ENCODE assay signal across 13 cellular contexts in genomic region chr14:99234366-99234765, GRCh38. TPM values are rescaled to one million over a fixed set of nuclear protein-coding genes. Genes with fewer than 3 reads are reported as not detected.
DNase-seq lines count a peak whose midpoint lies in the region; ATAC-seq and TF ChIP-seq lines count a peak whose summit lies in the region.
"Had no signal": no experiment of that assay in that cellular context is flagged by ENCODE, and none has a peak within 500 bp of the region (broad histone marks: within the 10 kb centered on the region; RNA-seq: fewer than 3 reads in every experiment).

No MANE protein-coding gene starts in this region.

- H3K4me1 Mint-ChIP-seq in activated T-cell treated with anti-CD3 and anti-CD28 coated beads, Interleukin-2, amount 50 U/mL, for 24 hours (ENCODE audit: low read depth), result peaks cover 97% of the 10 kb centered on the region
- peaks cover 95% of the 10 kb centered on the region for H3K4me1 Mint-ChIP-seq in activated CD8-positive, alpha-beta T cell treated with anti-CD3 and anti-CD28 coated beads, Interleukin-2, amount 10 ng/mL, durations not matched to agents 7 days and 5 days (ENCODE audit: low read depth)
- H3K4me1 Mint-ChIP-seq in stimulated activated naive CD8-positive, alpha-beta T cell treated with anti-CD3 and anti-CD28 coated beads, Interleukin-15, amount 100 ng/mL, for 72 hours, result peaks cover 98% of the 10 kb centered on the region
- H3K4me1 Mint-ChIP-seq in progenitor cell of endocrine pancreas (ENCODE audit: low read depth), result peaks cover 14% of the 10 kb centered on the region

- no peak overlapping the region for H3K27ac ChIP-seq in left ventricle myocardium inferior (replicated peaks)
- H3K27ac ChIP-seq: HL-60 had no signal

- POLR2A ChIA-PET in activated CD8-positive, alpha-beta T cell treated with anti-CD3 and anti-CD28 coated beads, Interleukin-2, amount 10 ng/mL, durations not matched to agents 7 days and 5 days (lab: Charles Lee), result interaction anchor here (0.7 to 28.3 kb wide), 10 partner anchors 7 to 51 kb away, joined by 3 to 767 read pairs (median 6); partner anchors contain the start of gene BCL11B

- no peaks in the 10 kb centered on the region for H3K9me3 Mint-ChIP-seq in activated T-cell treated with anti-CD3 and anti-CD28 coated beads, Interleukin-2, amount 50 U/mL, for 24 hours
- no peaks in the 10 kb centered on the region for H3K9me3 Mint-ChIP-seq in activated CD8-positive, alpha-beta T cell treated with anti-CD3 and anti-CD28 coated beads, Interleukin-2, amount 10 ng/mL, durations not matched to agents 7 days and 5 days (ENCODE audit: insufficient read depth)
- no peaks in the 10 kb centered on the region for H3K9me3 Mint-ChIP-seq in stimulated activated naive CD8-positive, alpha-beta T cell treated with anti-CD3 and anti-CD28 coated beads, Interleukin-15, amount 100 ng/mL, for 72 hours
- H3K9me3 Mint-ChIP-seq in progenitor cell of endocrine pancreas (ENCODE audit: low read depth), result no peaks in the 10 kb centered on the region

- H3K36me3 Mint-ChIP-seq in activated T-cell treated with anti-CD3 and anti-CD28 coated beads, Interleukin-2, amount 50 U/mL, for 24 hours (ENCODE audit: low read depth), result peaks cover 72% of the 10 kb centered on the region
- H3K36me3 Mint-ChIP-seq in activated CD8-positive, alpha-beta T cell treated with anti-CD3 and anti-CD28 coated beads, Interleukin-2, amount 10 ng/mL, durations not matched to agents 7 days and 5 days (ENCODE audit: low read depth), result peaks cover 79% of the 10 kb centered on the region
- no peaks in the 10 kb centered on the region for H3K36me3 Mint-ChIP-seq in progenitor cell of endocrine pancreas (ENCODE audit: insufficient read depth)

- TF ChIP-seq CTCF in progenitor cell of endocrine pancreas (IDR thresholded peaks at IDR 0.05; ENCODE audit: unreplicated experiment), result no peak
- no peak for TF ChIP-seq CTCF in left ventricle myocardium inferior (IDR thresholded peaks at IDR 0.05; ENCODE audit: borderline replicate concordance)

- H3K27ac Mint-ChIP-seq in activated T-cell treated with anti-CD3 and anti-CD28 coated beads, Interleukin-2, amount 50 U/mL, for 24 hours, result peak overlapping the region; percentile 97
- H3K27ac Mint-ChIP-seq in activated CD8-positive, alpha-beta T cell treated with anti-CD3 and anti-CD28 coated beads, Interleukin-2, amount 10 ng/mL, durations not matched to agents 7 days and 5 days, result peak overlapping the region; percentile 98
- peak overlapping the region; percentile 34 to 97 for H3K27ac Mint-ChIP-seq in stimulated activated naive CD8-positive, alpha-beta T cell treated with anti-CD3 and anti-CD28 coated beads, Interleukin-15, amount 100 ng/mL, for 72 hours
- H3K27ac Mint-ChIP-seq in progenitor cell of endocrine pancreas, result no peak overlapping the region

- no peaks in the 10 kb centered on the region for H3K36me3 ChIP-seq in left ventricle myocardium inferior
- H3K36me3 ChIP-seq: HAP-1 had no signal

- H3K9me3 ChIP-seq in iPS-18c (ENCODE audit: control insufficient read depth, insufficient read depth, low read length) (no peaks in the 10 kb centered on the region), left ventricle myocardium inferior (replicated peaks) (peaks cover 27% of the 10 kb centered on the region)
- H3K9me3 ChIP-seq: HAP-1 had no signal

- H3K27me3 Mint-ChIP-seq in activated T-cell treated with anti-CD3 and anti-CD28 coated beads, Interleukin-2, amount 50 U/mL, for 24 hours, result no peaks in the 10 kb centered on the region
- no peaks in the 10 kb centered on the region for H3K27me3 Mint-ChIP-seq in activated CD8-positive, alpha-beta T cell treated with anti-CD3 and anti-CD28 coated beads, Interleukin-2, amount 10 ng/mL, durations not matched to agents 7 days and 5 days (ENCODE audit: low read depth)
- no peaks in the 10 kb centered on the region for H3K27me3 Mint-ChIP-seq in stimulated activated naive CD8-positive, alpha-beta T cell treated with anti-CD3 and anti-CD28 coated beads, Interleukin-15, amount 100 ng/mL, for 72 hours
- peaks cover 27% of the 10 kb centered on the region for H3K27me3 Mint-ChIP-seq in progenitor cell of endocrine pancreas

- no peaks in the 10 kb centered on the region for H3K4me1 ChIP-seq in left ventricle myocardium inferior
- H3K4me1 ChIP-seq: HAP-1 had no signal

- H3K4me3 Mint-ChIP-seq in activated T-cell treated with anti-CD3 and anti-CD28 coated beads, Interleukin-2, amount 50 U/mL, for 24 hours, result peak overlapping the region; percentile 82
- H3K4me3 Mint-ChIP-seq in activated CD8-positive, alpha-beta T cell treated with anti-CD3 and anti-CD28 coated beads, Interleukin-2, amount 10 ng/mL, durations not matched to agents 7 days and 5 days, result peak overlapping the region; percentile 73
- H3K4me3 Mint-ChIP-seq in stimulated activated naive CD8-positive, alpha-beta T cell treated with anti-CD3 and anti-CD28 coated beads, Interleukin-15, amount 100 ng/mL, for 72 hours, result peak overlapping the region; percentile 84 to 88
- H3K4me3 Mint-ChIP-seq in progenitor cell of endocrine pancreas (ENCODE audit: low read depth), result no peak overlapping the region

- H3K27me3 ChIP-seq in left ventricle myocardium inferior (ENCODE audit: low read depth), result peaks cover 86% of the 10 kb centered on the region

- CTCF ChIA-PET in activated CD8-positive, alpha-beta T cell treated with anti-CD3 and anti-CD28 coated beads, Interleukin-2, amount 10 ng/mL, durations not matched to agents 7 days and 5 days (lab: Charles Lee), result interaction anchor here (0.9 to 20.3 kb wide), 6 partner anchors 10 to 46 kb away, joined by 4 to 373 read pairs (median 6); partner anchors contain the start of gene BCL11B

- intact Hi-C loops in left ventricle myocardium inferior (cut with micrococcal nuclease), result no loop called here

- no peak for DNase-seq in activated T-cell treated with anti-CD3 and anti-CD28 coated beads, Interleukin-2, amount 50 U/mL, for 24 hours
- DNase-seq in activated T-cell treated with anti-CD3 and anti-CD28 coated beads, Interleukin-2, amount 50 U/mL, for 48 hours, result no peak
- no peak for DNase-seq in activated CD8-positive, alpha-beta T cell treated with anti-CD3 and anti-CD28 coated beads, Interleukin-2, amount 10 ng/mL, durations not matched to agents 7 days and 5 days
- no peak for DNase-seq in stimulated activated naive CD8-positive, alpha-beta T cell treated with anti-CD3 and anti-CD28 coated beads, Interleukin-15, amount 100 ng/mL, for 72 hours
- DNase-seq in progenitor cell of endocrine pancreas (ENCODE audit: low spot score, unreplicated experiment) (no peak), left ventricle myocardium inferior (no peak)
- DNase-seq: DMS153, dorsolateral prefrontal cortex, NCI-H187 had no signal

- H3K4me3 ChIP-seq in iPS-18c (ENCODE audit: insufficient read depth, low read depth, low read length) (peak overlapping the region; percentile 25; the same call in 1 of the 2 replicates), left ventricle myocardium inferior (no peak overlapping the region)
- H3K4me3 ChIP-seq: HAP-1 had no signal

- ATAC-seq in activated CD8-positive, alpha-beta T cell treated with anti-CD3 and anti-CD28 coated beads, Interleukin-2, amount 10 ng/mL, durations not matched to agents 7 days and 5 days, result no peak
- ATAC-seq in stimulated activated naive CD8-positive, alpha-beta T cell treated with anti-CD3 and anti-CD28 coated beads, Interleukin-15, amount 100 ng/mL, for 72 hours, result no peak
- ATAC-seq in HG02678 (IDR thresholded peaks at IDR 0.05; ENCODE audit: unreplicated experiment), result no peak

RNA-seq across cellular contexts. Expression of gene BCL11B, which starts 37.6 kb away (rescaled TPM):
- 10 to 100 TPM; 68.6 to 70.6 TPM for total RNA-seq in activated CD8-positive, alpha-beta T cell treated with anti-CD3 and anti-CD28 coated beads, Interleukin-2, amount 10 ng/mL, durations not matched to agents 7 days and 5 days
- total RNA-seq in progenitor cell of endocrine pancreas, result 2.3 and 2.9 TPM in 2 replicates
- 0.11 TPM for total RNA-seq in left ventricle myocardium inferior

Comparison
In these comparisons a context has a peak if more than half of its experiments do, and no peak if none do; other contexts are left out.
1. RNA of gene BCL11B, which starts 37.6 kb away (total RNA-seq): 68.6 to 70.6 TPM in activated CD8-positive, alpha-beta T cell treated with anti-CD3 and anti-CD28 coated beads, Interleukin-2, amount 10 ng/mL, durations not matched to agents 7 days and 5 days; 2.3 to 2.9 TPM in progenitor cell of endocrine pancreas and 0.11 TPM in left ventricle myocardium inferior (single experiment); every median in the first group is over 10 times any median in the second.